1 cellular context compared by ENCODE assay signal in genomic region chr19:36058481-36059179, GRCh38.
TF ChIP-seq lines count a peak whose summit lies in the region.

No MANE protein-coding gene starts in this region.

TF ChIP-seq in HepG2, 621 proteins besides CTCF, POLR2A, EP300 and RAD21 (continued from another document and continues in another):
- TF ChIP-seq GMEB2 (CRISPR knock-in tag; IDR thresholded peaks at IDR 0.05; ENCODE audit: low read depth) (no peak), ZNF792 (CRISPR knock-in tag; IDR thresholded peaks at IDR 0.05) (peak; percentile 75), ZFP36L1 (CRISPR knock-in tag; IDR thresholded peaks at IDR 0.05) (no peak), REPIN1 (CRISPR knock-in tag; IDR thresholded peaks at IDR 0.05; ENCODE audit: borderline replicate concordance, low read depth) (no peak), EHMT2 (IDR thresholded peaks at IDR 0.05; ENCODE audit: borderline replicate concordance, low read depth, low read length) (no peak), CCDC6 (CRISPR knock-in tag; IDR thresholded peaks at IDR 0.05) (no peak), PHF21A (CRISPR knock-in tag; IDR thresholded peaks at IDR 0.05) (peak; percentile 86), ZBED4 (CRISPR knock-in tag; IDR thresholded peaks at IDR 0.05; ENCODE audit: borderline replicate concordance) (no peak), TMF1 (CRISPR knock-in tag; IDR thresholded peaks at IDR 0.05; ENCODE audit: low read depth) (no peak), CEBPB (IDR thresholded peaks at IDR 0.05; ENCODE audit: borderline replicate concordance, low read depth, low read length) (no peak), TBL1XR1 (IDR thresholded peaks at IDR 0.05; ENCODE audit: borderline replicate concordance, low read length, partially characterized antibody) (no peak), FOXP1 (IDR thresholded peaks at IDR 0.05) (no peak), FOXP1 (CRISPR knock-in tag; IDR thresholded peaks at IDR 0.05) (peak; percentile 39; the same call in 1 of the 2 replicates), ZEB1 (IDR thresholded peaks at IDR 0.05; ENCODE audit: insufficient replicate concordance, low read depth) (peak; percentile 82), ZNF552 (CRISPR knock-in tag; IDR thresholded peaks at IDR 0.05; ENCODE audit: borderline replicate concordance) (no peak), ZNF543 (CRISPR knock-in tag; IDR thresholded peaks at IDR 0.05) (no peak), ZBTB1 (CRISPR knock-in tag; IDR thresholded peaks at IDR 0.05; ENCODE audit: borderline replicate concordance) (no peak), ZNF33B (CRISPR knock-in tag; IDR thresholded peaks at IDR 0.05) (0 out of 2 replicates have a peak, but pooled peaks have one; percentile 10), SMARCC2 (IDR thresholded peaks at IDR 0.05) (no peak), FOXJ3 (CRISPR knock-in tag; IDR thresholded peaks at IDR 0.05; ENCODE audit: borderline replicate concordance) (no peak), ZBTB3 (CRISPR knock-in tag; IDR thresholded peaks at IDR 0.05; ENCODE audit: borderline replicate concordance, low read depth) (no peak; the same call in 1 of the 2 replicates), ATF3 (CRISPR knock-in tag; IDR thresholded peaks at IDR 0.05) (no peak), BRD4 (CRISPR knock-in tag; IDR thresholded peaks at IDR 0.05) (no peak), GFI1 (CRISPR knock-in tag; IDR thresholded peaks at IDR 0.05; ENCODE audit: borderline replicate concordance) (no peak), ZSCAN21 (CRISPR knock-in tag; IDR thresholded peaks at IDR 0.05; ENCODE audit: borderline replicate concordance) (no peak), HNF1B (CRISPR knock-in tag; IDR thresholded peaks at IDR 0.05) (no peak; the same call in 1 of the 2 replicates), PHF20 (CRISPR knock-in tag; IDR thresholded peaks at IDR 0.05) (no peak), HNRNPH1 (optimal IDR thresholded peaks at IDR 0.05; ENCODE audit: low read depth, low read length) (no peak), ZNF564 (CRISPR knock-in tag; IDR thresholded peaks at IDR 0.05) (no peak), ETV5 (CRISPR knock-in tag; IDR thresholded peaks at IDR 0.05; ENCODE audit: borderline replicate concordance) (peak; percentile 43; the same call in 1 of the 2 replicates), ZNF776 (CRISPR knock-in tag; IDR thresholded peaks at IDR 0.05) (no peak), MYC (CRISPR knock-in tag; IDR thresholded peaks at IDR 0.05; ENCODE audit: borderline replicate concordance) (peak; percentile 25; the same call in 1 of the 2 replicates), LCORL (IDR thresholded peaks at IDR 0.05) (no peak), LCORL (CRISPR knock-in tag; IDR thresholded peaks at IDR 0.05) (no peak), RORA (CRISPR knock-in tag; IDR thresholded peaks at IDR 0.05) (no peak), TAF1 (CRISPR knock-in tag; IDR thresholded peaks at IDR 0.05) (0 out of 2 replicates have a peak, but pooled peaks have one; percentile 17), ZNF883 (CRISPR knock-in tag; IDR thresholded peaks at IDR 0.05; ENCODE audit: not compliant biosample characterization) (no peak), ZFX (CRISPR knock-in tag; IDR thresholded peaks at IDR 0.05; ENCODE audit: low read depth) (peak; percentile 73), ZNF326 (CRISPR knock-in tag; IDR thresholded peaks at IDR 0.05; ENCODE audit: borderline replicate concordance) (no peak), ZNF550 (CRISPR knock-in tag; IDR thresholded peaks at IDR 0.05; ENCODE audit: borderline replicate concordance) (no peak), KLF11 (CRISPR knock-in tag; IDR thresholded peaks at IDR 0.05) (no peak), PHF5A (CRISPR knock-in tag; IDR thresholded peaks at IDR 0.05; ENCODE audit: low read depth, unreplicated experiment) (no peak), U2AF2 (IDR thresholded peaks at IDR 0.05; ENCODE audit: low read depth, low read length) (no peak), CSRNP2 (CRISPR knock-in tag; conservative IDR thresholded peaks at IDR 0.05; ENCODE audit: low read depth) (no peak), SP2 (CRISPR knock-in tag; IDR thresholded peaks at IDR 0.05) (no peak), PRDM15 (CRISPR knock-in tag; IDR thresholded peaks at IDR 0.05) (no peak)
- TF ChIP-seq, protein P1, sequence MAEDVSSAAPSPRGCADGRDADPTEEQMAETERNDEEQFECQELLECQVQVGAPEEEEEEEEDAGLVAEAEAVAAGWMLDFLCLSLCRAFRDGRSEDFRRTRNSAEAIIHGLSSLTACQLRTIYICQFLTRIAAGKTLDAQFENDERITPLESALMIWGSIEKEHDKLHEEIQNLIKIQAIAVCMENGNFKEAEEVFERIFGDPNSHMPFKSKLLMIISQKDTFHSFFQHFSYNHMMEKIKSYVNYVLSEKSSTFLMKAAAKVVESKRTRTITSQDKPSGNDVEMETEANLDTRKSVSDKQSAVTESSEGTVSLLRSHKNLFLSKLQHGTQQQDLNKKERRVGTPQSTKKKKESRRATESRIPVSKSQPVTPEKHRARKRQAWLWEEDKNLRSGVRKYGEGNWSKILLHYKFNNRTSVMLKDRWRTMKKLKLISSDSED (CRISPR knock-in tag; IDR thresholded peaks at IDR 0.05) = no peak
- TF ChIP-seq, protein P2, sequence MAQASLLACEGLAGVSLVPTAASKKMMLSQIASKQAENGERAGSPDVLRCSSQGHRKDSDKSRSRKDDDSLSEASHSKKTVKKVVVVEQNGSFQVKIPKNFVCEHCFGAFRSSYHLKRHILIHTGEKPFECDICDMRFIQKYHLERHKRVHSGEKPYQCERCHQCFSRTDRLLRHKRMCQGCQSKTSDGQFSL (CRISPR knock-in tag; IDR thresholded peaks at IDR 0.05) = no peak
- TF ChIP-seq, protein P3, sequence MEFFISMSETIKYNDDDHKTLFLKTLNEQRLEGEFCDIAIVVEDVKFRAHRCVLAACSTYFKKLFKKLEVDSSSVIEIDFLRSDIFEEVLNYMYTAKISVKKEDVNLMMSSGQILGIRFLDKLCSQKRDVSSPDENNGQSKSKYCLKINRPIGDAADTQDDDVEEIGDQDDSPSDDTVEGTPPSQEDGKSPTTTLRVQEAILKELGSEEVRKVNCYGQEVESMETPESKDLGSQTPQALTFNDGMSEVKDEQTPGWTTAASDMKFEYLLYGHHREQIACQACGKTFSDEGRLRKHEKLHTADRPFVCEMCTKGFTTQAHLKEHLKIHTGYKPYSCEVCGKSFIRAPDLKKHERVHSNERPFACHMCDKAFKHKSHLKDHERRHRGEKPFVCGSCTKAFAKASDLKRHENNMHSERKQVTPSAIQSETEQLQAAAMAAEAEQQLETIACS (CRISPR knock-in tag; IDR thresholded peaks at IDR 0.05) = no peak
- TF ChIP-seq, protein P4, sequence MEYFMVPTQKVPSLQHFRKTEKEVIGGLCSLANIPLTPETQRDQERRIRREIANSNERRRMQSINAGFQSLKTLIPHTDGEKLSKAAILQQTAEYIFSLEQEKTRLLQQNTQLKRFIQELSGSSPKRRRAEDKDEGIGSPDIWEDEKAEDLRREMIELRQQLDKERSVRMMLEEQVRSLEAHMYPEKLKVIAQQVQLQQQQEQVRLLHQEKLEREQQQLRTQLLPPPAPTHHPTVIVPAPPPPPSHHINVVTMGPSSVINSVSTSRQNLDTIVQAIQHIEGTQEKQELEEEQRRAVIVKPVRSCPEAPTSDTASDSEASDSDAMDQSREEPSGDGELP (IDR thresholded peaks at IDR 0.05; ENCODE audit: borderline replicate concordance, low read depth) = peak; percentile 61; the same call in 1 of the 2 replicates
- TF ChIP-seq, protein P5, sequence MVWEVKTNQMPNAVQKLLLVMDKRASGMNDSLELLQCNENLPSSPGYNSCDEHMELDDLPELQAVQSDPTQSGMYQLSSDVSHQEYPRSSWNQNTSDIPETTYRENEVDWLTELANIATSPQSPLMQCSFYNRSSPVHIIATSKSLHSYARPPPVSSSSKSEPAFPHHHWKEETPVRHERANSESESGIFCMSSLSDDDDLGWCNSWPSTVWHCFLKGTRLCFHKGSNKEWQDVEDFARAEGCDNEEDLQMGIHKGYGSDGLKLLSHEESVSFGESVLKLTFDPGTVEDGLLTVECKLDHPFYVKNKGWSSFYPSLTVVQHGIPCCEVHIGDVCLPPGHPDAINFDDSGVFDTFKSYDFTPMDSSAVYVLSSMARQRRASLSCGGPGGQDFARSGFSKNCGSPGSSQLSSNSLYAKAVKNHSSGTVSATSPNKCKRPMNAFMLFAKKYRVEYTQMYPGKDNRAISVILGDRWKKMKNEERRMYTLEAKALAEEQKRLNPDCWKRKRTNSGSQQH (CRISPR knock-in tag; IDR thresholded peaks at IDR 0.05; ENCODE audit: low read depth) = 0 out of 2 replicates have a peak, but pooled peaks have one; percentile 63
